ENCODE assay signal across 9 cellular contexts in the genomic region with DNA sequence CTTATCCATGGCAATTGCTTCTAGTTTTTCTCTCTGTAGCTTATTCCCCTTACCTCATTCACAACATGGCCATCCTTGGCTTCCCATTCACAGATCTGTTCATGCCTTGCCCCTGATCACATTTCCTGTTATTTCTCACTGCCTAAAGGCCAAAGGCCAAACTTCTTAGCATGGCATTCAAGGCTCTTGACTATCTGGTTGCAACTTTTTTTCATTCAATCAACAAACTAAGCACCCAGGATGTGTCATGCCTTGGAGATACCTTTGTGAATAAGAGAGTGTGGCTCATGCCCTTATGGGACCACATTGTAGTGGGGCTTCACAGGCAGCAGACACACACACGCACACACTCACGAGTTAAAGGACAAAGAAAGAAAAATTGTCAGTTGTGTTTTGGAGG.
"Had no signal": no experiment of that assay in that cellular context is flagged by ENCODE, and none has a peak within 500 bp of the region (broad histone marks: within the 10 kb centered on the region; RNA-seq: fewer than 3 reads in every experiment).

No MANE protein-coding gene starts in this region.

- H3K4me3 ChIP-seq: GM23248 had no signal

- H3K27ac Mint-ChIP-seq: HFFc6 had no signal

- H3K9me3 Mint-ChIP-seq: HFFc6 had no signal

- H3K27ac ChIP-seq: GM23248, HL-60, KMS-11 had no signal

- H3K9ac ChIP-seq: GM23248, KMS-11 had no signal

- H2AFZ ChIP-seq: GM23248 had no signal

- DNase-seq: GM23248, GOT3, H7, HCEC 1CT, HFFc6, IMR-90, KBM-7 had no signal

- H3K4me3 Mint-ChIP-seq: HFFc6 had no signal

- H3K4me2 ChIP-seq: KMS-11 had no signal
